ENCODE assay signal across 1 cellular context in the genomic region with DNA sequence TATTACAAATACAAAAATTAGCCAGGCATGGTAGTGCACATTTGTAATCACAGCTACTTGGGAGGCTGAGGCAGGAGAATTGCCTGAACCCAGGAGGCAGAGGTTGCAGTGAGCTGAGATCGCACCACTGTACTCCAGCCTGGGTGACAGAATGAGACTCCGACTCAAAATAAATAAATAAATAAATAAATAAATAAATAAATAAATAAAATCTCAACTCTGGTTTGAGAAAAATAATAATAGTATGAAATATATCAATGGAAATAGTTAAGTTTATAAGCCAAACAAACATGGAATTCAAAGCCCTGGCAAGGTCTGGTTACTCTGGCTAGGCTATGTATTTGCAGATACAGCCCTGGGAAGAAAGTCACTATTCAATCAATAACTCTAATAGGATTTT.
A peak's percentile ranks its signal among the peaks of the same experiment; 100 is the strongest.
TF ChIP-seq lines count a peak whose summit lies in the region.

No MANE protein-coding gene starts in this region.

TF ChIP-seq in A549, 52 proteins besides CTCF, POLR2A, EP300 and RAD21:
- TF ChIP-seq ZC3H11A (IDR thresholded peaks at IDR 0.05): peak; percentile 99
